In the genomic region with DNA sequence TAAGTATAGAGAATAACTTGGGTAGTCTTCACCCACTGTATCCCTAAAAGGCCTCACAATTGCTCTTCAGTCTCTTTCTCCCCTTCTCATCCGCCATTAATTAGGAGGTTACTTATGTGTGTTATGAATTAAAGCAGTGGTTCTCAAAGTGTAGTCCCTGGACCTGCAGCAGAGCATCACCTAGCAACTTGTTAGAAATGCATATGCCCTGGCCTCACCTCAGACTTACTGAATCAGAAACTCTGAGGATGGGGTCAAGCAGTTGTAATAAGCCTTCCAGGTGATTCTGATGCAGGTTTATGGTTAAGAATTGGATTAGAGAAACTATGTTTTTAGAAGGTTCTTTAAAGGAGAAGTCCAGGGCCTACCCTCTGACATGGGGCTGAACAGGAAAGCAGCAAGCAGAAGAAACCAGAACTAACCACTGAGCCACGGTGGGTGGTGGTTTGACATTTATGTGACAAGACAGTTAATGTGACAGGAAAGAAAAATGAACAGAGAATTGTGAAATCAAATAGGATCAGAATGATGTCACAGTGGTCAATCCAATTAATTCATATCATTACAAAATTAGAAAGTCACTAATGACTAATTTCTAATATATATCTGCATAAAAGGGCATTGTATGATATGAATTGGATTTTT, we compare ENCODE assay signal across 9 cellular contexts. TPM values are rescaled to one million over a fixed set of nuclear protein-coding genes. Genes with fewer than 3 reads are reported as not detected.
DNase-seq lines count a peak whose midpoint lies in the region; ATAC-seq and TF ChIP-seq lines count a peak whose summit lies in the region.
"Had no signal": no experiment of that assay in that cellular context is flagged by ENCODE, and none has a peak within 500 bp of the region (broad histone marks: within the 10 kb centered on the region; RNA-seq: fewer than 3 reads in every experiment).

No MANE protein-coding gene starts in this region.

- H3K4me1 ChIP-seq in upper lobe of right lung: peaks cover 29% of the 10 kb centered on the region
- H3K4me1 ChIP-seq in CD4-positive, alpha-beta memory T cell (ENCODE audit: insufficient read depth, low read length): no peaks in the 10 kb centered on the region

- no peak for TF ChIP-seq CTCF in upper lobe of right lung (IDR thresholded peaks at IDR 0.05)

- no peak overlapping the region for H3K27ac Mint-ChIP-seq in activated T-cell treated with anti-CD3 and anti-CD28 coated beads, Interleukin-2, amount 50 U/mL, for 72 hours
- H3K27ac Mint-ChIP-seq in immature natural killer cell: peak overlapping the region in 5 of 6 donors; percentile 4 to 81 (median 76)
- H3K27ac Mint-ChIP-seq in CD4-positive, alpha-beta memory T cell: peak overlapping the region in 1 of 7 donors; percentile 2
- H3K27ac Mint-ChIP-seq: activated naive CD4-positive, alpha-beta T cell treated with anti-CD3 and anti-CD28 coated beads, Interleukin-2, amount 50 U/mL, for 72 hours had no signal

- peak; percentile 23 to 53 for ATAC-seq in activated T-cell treated with anti-CD3 and anti-CD28 coated beads, Interleukin-2, amount 50 U/mL, for 72 hours (replicated peaks in 1 of 2)
- no peak for ATAC-seq in activated T-cell treated with anti-CD3 and anti-CD28 coated beads, Interleukin-2, amount 50 U/mL, for 4 hours
- peak; percentile 87 for ATAC-seq in upper lobe of right lung

- peaks cover 66% of the 10 kb centered on the region for H3K4me1 Mint-ChIP-seq in activated T-cell treated with anti-CD3 and anti-CD28 coated beads, Interleukin-2, amount 50 U/mL, for 72 hours (ENCODE audit: low read depth)
- H3K4me1 Mint-ChIP-seq in activated T-cell treated with anti-CD3 and anti-CD28 coated beads, Interleukin-2, amount 50 U/mL, for 4 hours (ENCODE audit: low read depth): peaks cover 12% of the 10 kb centered on the region
- peaks cover 4 to 24% of the 10 kb centered on the region in 2 donors for H3K4me1 Mint-ChIP-seq in immature natural killer cell
- H3K4me1 Mint-ChIP-seq in CD4-positive, alpha-beta memory T cell: no peaks in the 10 kb centered on the region

- peak overlapping the region; percentile 67 for H3K27ac ChIP-seq in upper lobe of right lung
- H3K27ac ChIP-seq in CD4-positive, alpha-beta memory T cell (ENCODE audit: low read depth, low read length): no peak overlapping the region

- no peaks in the 10 kb centered on the region for H3K9me3 ChIP-seq in upper lobe of right lung
- no peaks in the 10 kb centered on the region for H3K9me3 ChIP-seq in CD4-positive, alpha-beta memory T cell (ENCODE audit: control insufficient read depth in 1 of 2, low read length in 2 of 2)

- H3K9me3 Mint-ChIP-seq in activated T-cell treated with anti-CD3 and anti-CD28 coated beads, Interleukin-2, amount 50 U/mL, for 72 hours: peaks cover 0 to 3% of the 10 kb centered on the region in 2 donors
- H3K9me3 Mint-ChIP-seq in activated T-cell treated with anti-CD3 and anti-CD28 coated beads, Interleukin-2, amount 50 U/mL, for 4 hours: no peaks in the 10 kb centered on the region
- H3K9me3 Mint-ChIP-seq in immature natural killer cell: peaks cover 0 to 4% (median 0%) of the 10 kb centered on the region in 6 donors
- peaks cover 0 to 1% (median 0%) of the 10 kb centered on the region in 8 donors for H3K9me3 Mint-ChIP-seq in CD4-positive, alpha-beta memory T cell

- POLR2A ChIA-PET in CD4-positive, alpha-beta memory T cell (lab: Charles Lee; ENCODE audit: partially characterized antibody): no interaction called here

- CTCF ChIA-PET in CD4-positive, alpha-beta memory T cell (lab: Charles Lee; ENCODE audit: partially characterized antibody): no interaction called here

- no peaks in the 10 kb centered on the region for H3K27me3 ChIP-seq in upper lobe of right lung
- no peaks in the 10 kb centered on the region for H3K27me3 ChIP-seq in CD4-positive, alpha-beta memory T cell (ENCODE audit: insufficient read depth, low read length)

- no peak overlapping the region for H3K4me3 ChIP-seq in upper lobe of right lung
- H3K4me3 ChIP-seq in CD4-positive, alpha-beta memory T cell (ENCODE audit: low read length in 2 of 2): no peak overlapping the region

- peak overlapping the region in 1 of 2 donors; percentile 39 for H3K4me3 Mint-ChIP-seq in activated T-cell treated with anti-CD3 and anti-CD28 coated beads, Interleukin-2, amount 50 U/mL, for 72 hours
- H3K4me3 Mint-ChIP-seq in activated T-cell treated with anti-CD3 and anti-CD28 coated beads, Interleukin-2, amount 50 U/mL, for 4 hours: no peak overlapping the region
- peak overlapping the region in 3 of 5 donors; percentile 1 to 18 (median 4) for H3K4me3 Mint-ChIP-seq in immature natural killer cell
- H3K4me3 Mint-ChIP-seq in CD4-positive, alpha-beta memory T cell: no peak overlapping the region

- H3K36me3 ChIP-seq in upper lobe of right lung: no peaks in the 10 kb centered on the region
- H3K36me3 ChIP-seq in CD4-positive, alpha-beta memory T cell (ENCODE audit: insufficient read depth, low read length): no peaks in the 10 kb centered on the region

- peaks cover 0 to 5% of the 10 kb centered on the region in 2 donors for H3K36me3 Mint-ChIP-seq in activated T-cell treated with anti-CD3 and anti-CD28 coated beads, Interleukin-2, amount 50 U/mL, for 72 hours (ENCODE audit: insufficient read depth in 2 of 2)
- no peaks in the 10 kb centered on the region for H3K36me3 Mint-ChIP-seq in activated T-cell treated with anti-CD3 and anti-CD28 coated beads, Interleukin-2, amount 50 U/mL, for 4 hours (ENCODE audit: insufficient read depth)
- H3K36me3 Mint-ChIP-seq in immature natural killer cell: no peaks in the 10 kb centered on the region
- no peaks in the 10 kb centered on the region for H3K36me3 Mint-ChIP-seq in CD4-positive, alpha-beta memory T cell
- H3K36me3 Mint-ChIP-seq: activated naive CD4-positive, alpha-beta T cell treated with anti-CD3 and anti-CD28 coated beads, Interleukin-2, amount 50 U/mL, for 72 hours had no signal

- intact Hi-C loops in upper lobe of right lung (cut with DNase I): no loop called here
- intact Hi-C loops in CD4-positive, alpha-beta memory T cell (cut with micrococcal nuclease): no loop called here

- H3K27me3 Mint-ChIP-seq in activated T-cell treated with anti-CD3 and anti-CD28 coated beads, Interleukin-2, amount 50 U/mL, for 72 hours (ENCODE audit: low read depth): peaks cover 7% of the 10 kb centered on the region
- H3K27me3 Mint-ChIP-seq in activated T-cell treated with anti-CD3 and anti-CD28 coated beads, Interleukin-2, amount 50 U/mL, for 4 hours (ENCODE audit: low read depth): no peaks in the 10 kb centered on the region
- peaks cover 1 to 4% (median 2%) of the 10 kb centered on the region in 3 donors for H3K27me3 Mint-ChIP-seq in immature natural killer cell (ENCODE audit: low read depth in 3 of 3)
- H3K27me3 Mint-ChIP-seq in CD4-positive, alpha-beta memory T cell: peaks cover 0 to 2% of the 10 kb centered on the region in 2 donors

- peak; percentile 8 to 48 for DNase-seq in activated T-cell treated with anti-CD3 and anti-CD28 coated beads, Interleukin-2, amount 50 U/mL, for 72 hours
- DNase-seq in activated T-cell treated with anti-CD3 and anti-CD28 coated beads, Interleukin-2, amount 50 U/mL, for 4 hours: no peak
- DNase-seq in NOMO-1 (lab: John Stamatoyannopoulos, UW; ENCODE audit: unreplicated experiment in 2 of 2) (peak; percentile 53 to 79), immature natural killer cell (peak; percentile 16 to 36 (median 24)), upper lobe of right lung (no peak), NCI-H446 (lab: John Stamatoyannopoulos, UW) (no peak)
- no peak for DNase-seq in CD4-positive, alpha-beta memory T cell
- no peak for DNase-seq in stimulated activated CD4-positive, alpha-beta T cell treated with anti-CD3 and anti-CD28 coated beads, Interleukin-4, amount 100 ng/mL, for 4 hours

RNA-seq across cellular contexts. Expression of a gene that starts 37.6 kb away (rescaled TPM):
- total RNA-seq in activated T-cell treated with anti-CD3 and anti-CD28 coated beads, Interleukin-2, amount 50 U/mL, for 72 hours: 10 to 100 TPM in 1 of 2 donors, under 1 TPM in 1; 0.53 to 12.9 TPM
- total RNA-seq in activated T-cell treated with anti-CD3 and anti-CD28 coated beads, Interleukin-2, amount 50 U/mL, for 4 hours: under 1 TPM; 0.23 to 0.66 (median 0.57) TPM
- polyA plus RNA-seq in immature natural killer cell: 1 to 10 TPM; 1.8 to 4.3 (median 1.8) TPM
- total RNA-seq in upper lobe of right lung: 64.6 TPM
- 1 to 10 TPM; 1.6 to 1.9 TPM for total RNA-seq in CD4-positive, alpha-beta memory T cell
- polyA plus RNA-seq in CD4-positive, alpha-beta memory T cell: 1 to 10 TPM; 1.2 to 1.6 TPM

Comparison
In these comparisons a context has a peak if more than half of its experiments do, and no peak if none do; other contexts are left out.
1. ATAC-seq: peak in activated T-cell treated with anti-CD3 and anti-CD28 coated beads, Interleukin-2, amount 50 U/mL, for 72 hours (2 of 2) and upper lobe of right lung (single experiment); none in activated T-cell treated with anti-CD3 and anti-CD28 coated beads, Interleukin-2, amount 50 U/mL, for 4 hours (0 of 2).
2. DNase-seq: peak in activated T-cell treated with anti-CD3 and anti-CD28 coated beads, Interleukin-2, amount 50 U/mL, for 72 hours (2 of 2), NOMO-1 (2 of 2) and immature natural killer cell (3 of 3); none in activated T-cell treated with anti-CD3 and anti-CD28 coated beads, Interleukin-2, amount 50 U/mL, for 4 hours (single experiment), upper lobe of right lung (single experiment), CD4-positive, alpha-beta memory T cell (0 of 5), NCI-H446 (0 of 2) and stimulated activated CD4-positive, alpha-beta T cell treated with anti-CD3 and anti-CD28 coated beads, Interleukin-4, amount 100 ng/mL, for 4 hours (0 of 2).
3. H3K4me3 Mint-ChIP-seq: peak in immature natural killer cell (3 of 5); none in activated T-cell treated with anti-CD3 and anti-CD28 coated beads, Interleukin-2, amount 50 U/mL, for 4 hours (single experiment) and CD4-positive, alpha-beta memory T cell (0 of 8).